ENCODE assay signal across 1 cellular context in genomic region chr11:108929241-108929640, GRCh38.
TF ChIP-seq lines count a peak whose summit lies in the region.

No MANE protein-coding gene starts in this region.

TF ChIP-seq in GM23338, 12 proteins besides CTCF, POLR2A, EP300 and RAD21 (continued from another document):
- TF ChIP-seq STAT1 (IDR thresholded peaks at IDR 0.05; ENCODE audit: unreplicated experiment), result no peak
- no peak for TF ChIP-seq ETS1 (IDR thresholded peaks at IDR 0.05)
- no peak for TF ChIP-seq JUNB (IDR thresholded peaks at IDR 0.05; ENCODE audit: unreplicated experiment)
- no peak for TF ChIP-seq NANOG (IDR thresholded peaks at IDR 0.05; ENCODE audit: borderline replicate concordance)
- no peak for TF ChIP-seq ZNF331 (CRISPR knock-in tag; IDR thresholded peaks at IDR 0.05; ENCODE audit: low read depth)
- TF ChIP-seq POLR2AphosphoS5 (IDR thresholded peaks at IDR 0.05; ENCODE audit: low read depth), result no peak
- no peak for TF ChIP-seq ZNF114 (CRISPR knock-in tag; IDR thresholded peaks at IDR 0.05)
- no peak for TF ChIP-seq REST (IDR thresholded peaks at IDR 0.05; ENCODE audit: unreplicated experiment)
- TF ChIP-seq EZH2phosphoT487 (IDR thresholded peaks at IDR 0.05; ENCODE audit: unreplicated experiment), result no peak
- no peak for TF ChIP-seq CREB1 (CRISPR knock-in tag; IDR thresholded peaks at IDR 0.05; ENCODE audit: low read depth)
